Comparison of ENCODE assay signal across 12 cellular contexts in genomic region chr19:45322744-45323281, GRCh38. TPM values are rescaled to one million over a fixed set of nuclear protein-coding genes. Genes with fewer than 3 reads are reported as not detected.
DNase-seq lines count a peak whose midpoint lies in the region; ATAC-seq, FAIRE-seq and TF ChIP-seq lines count a peak whose summit lies in the region.
"Had no signal": no experiment of that assay in that cellular context is flagged by ENCODE, and none has a peak within 500 bp of the region (broad histone marks: within the 10 kb centered on the region; RNA-seq: fewer than 3 reads in every experiment).

CKM (minus strand) TSS chr19:45322875; CDS start chr19:45319713, 3,162 bp downstream.

- intact Hi-C loops in HepG2 (cut with micrococcal nuclease; ENCODE audit: unreplicated experiment) = no loop called here
- intact Hi-C loops in right lobe of liver (cut with DNase I) = no loop called here

- peaks cover 7% of the 10 kb centered on the region for H3K4me1 Mint-ChIP-seq in glutamatergic neuron (ENCODE audit: low read depth, unreplicated experiment)

- DNase-seq in HepG2 (ENCODE audit: low spot score) (no peak), right lobe of liver (no peak), glutamatergic neuron (no peak), NOMO-1 treated with dmso at 0.1 percent for 144 hours (lab: John Stamatoyannopoulos, UW; ENCODE audit: unreplicated experiment) (no peak), GM19239 (ENCODE audit: insufficient read length, low spot score) (no peak)
- DNase-seq: activated T-cell treated with anti-CD3 and anti-CD28 coated beads, Interleukin-2, amount 50 U/mL, for 72 hours; GOT3; naive B cell had no signal

- H3K9me3 Mint-ChIP-seq in glutamatergic neuron (ENCODE audit: unreplicated experiment) = peaks cover 1% of the 10 kb centered on the region
- H3K9me3 Mint-ChIP-seq: activated T-cell treated with anti-CD3 and anti-CD28 coated beads, Interleukin-2, amount 50 U/mL, for 72 hours; central memory CD8-positive, alpha-beta T cell; naive B cell had no signal

- in situ Hi-C loops in HepG2 (cut with HindIII; ENCODE audit: extremely low pct_ligation_motif_present, low pct_unique_long_range_greater_than_20kb) = no loop called here

- H3K27ac ChIP-seq in HepG2 (ENCODE audit: extremely low read length, insufficient read depth, low read length) (no peak within 1 kb of the TSS), right lobe of liver (no peak within 1 kb of the TSS)

- H3K9me3 ChIP-seq in HepG2 (ENCODE audit: low read length) = no peaks in the 10 kb centered on the region
- no peaks in the 10 kb centered on the region for H3K9me3 ChIP-seq in right lobe of liver
- no peaks in the 10 kb centered on the region for H3K9me3 ChIP-seq in neuron (ENCODE audit: low read length)

- H3K27me3 Mint-ChIP-seq in glutamatergic neuron (ENCODE audit: unreplicated experiment) = peaks cover 9% of the 10 kb centered on the region

- H3K36me3 ChIP-seq in HepG2 (replicated peaks in 1 of 2; ENCODE audit: control insufficient read depth in 1 of 2, insufficient read depth in 2 of 2, low read length in 2 of 2) (no peaks in the 10 kb centered on the region), right lobe of liver (no peaks in the 10 kb centered on the region), neuron (ENCODE audit: insufficient read depth, low read length) (no peaks in the 10 kb centered on the region)

- H3K79me2 ChIP-seq in HepG2 (ENCODE audit: insufficient read depth, low read length) = no peaks in the 10 kb centered on the region

- 11% methylated on average over 5 of the region's 15 CpGs for WGBS in HepG2 (ENCODE audit: low lambda C conversion rate)
- 8% methylated on average over 2 of the region's 15 CpGs for WGBS in right lobe of liver (ENCODE audit: insufficient coverage, low coverage, low lambda C conversion rate, missing lambda C conversion rate)

- H3K27me3 ChIP-seq in HepG2 (ENCODE audit: control insufficient read depth in 1 of 2, insufficient read depth in 2 of 2, low read length in 2 of 2) = peaks cover 3 to 43% of the 10 kb centered on the region in 2 experiments; a peak in 3 of 5 replicates
- no peaks in the 10 kb centered on the region for H3K27me3 ChIP-seq in right lobe of liver
- H3K27me3 ChIP-seq in neuron (ENCODE audit: insufficient read depth, low read length) = peaks cover 27% of the 10 kb centered on the region

- POLR2A ChIA-PET in HepG2 (lab: Yijun Ruan, JAX) = no interaction called here

- H2AFZ ChIP-seq in HepG2 (ENCODE audit: low read length) = no peak within 1 kb of the TSS
- peak within 1 kb of the TSS; percentile 10 for H2AFZ ChIP-seq in neuron (ENCODE audit: low read depth, low read length)

- TF ChIP-seq CTCF in HepG2 (CRISPR knock-in tag; IDR thresholded peaks at IDR 0.05) = no peak
- no peak for TF ChIP-seq CTCF in right lobe of liver (IDR thresholded peaks at IDR 0.05)
- no peak for TF ChIP-seq CTCF in glutamatergic neuron (IDR thresholded peaks at IDR 0.05; ENCODE audit: partially characterized antibody, unreplicated experiment)

- no TSS peak for BruUV-seq in HepG2 (replicated peaks; lab: Mats Ljungman, UMichigan)

- H3K4me2 ChIP-seq in HepG2 (ENCODE audit: low read depth, low read length) = peak within 1 kb of the TSS; percentile 33

- TF ChIP-seq POLR2A in HepG2 (IDR thresholded peaks at IDR 0.05; ENCODE audit: insufficient read depth in 1 of 2, low read depth in 2 of 2, low read length in 2 of 2) (no peak), right lobe of liver (IDR thresholded peaks at IDR 0.05) (no peak)

- H3K27ac Mint-ChIP-seq in glutamatergic neuron (ENCODE audit: unreplicated experiment) = peak within 1 kb of the TSS; percentile 60
- H3K27ac Mint-ChIP-seq: activated T-cell treated with anti-CD3 and anti-CD28 coated beads, Interleukin-2, amount 50 U/mL, for 72 hours had no signal

- no peaks in the 10 kb centered on the region for H3K36me3 Mint-ChIP-seq in glutamatergic neuron (ENCODE audit: unreplicated experiment)
- H3K36me3 Mint-ChIP-seq: naive B cell had no signal

- H3K4me3 Mint-ChIP-seq in glutamatergic neuron (ENCODE audit: unreplicated experiment) = peak within 1 kb of the TSS; percentile 6
- H3K4me3 Mint-ChIP-seq: central memory CD8-positive, alpha-beta T cell had no signal

- no peak for TF ChIP-seq EP300 in HepG2 (IDR thresholded peaks at IDR 0.05; ENCODE audit: low read depth in 2 of 2, low read length in 2 of 2)
- no peak for TF ChIP-seq EP300 in HepG2 (CRISPR knock-in tag; IDR thresholded peaks at IDR 0.05; ENCODE audit: borderline replicate concordance)

- H3K4me3 ChIP-seq in HepG2 (replicated peaks in 1 of 3; ENCODE audit: insufficient read depth in 1 of 3, low read depth in 2 of 3, low read length in 3 of 3) (peak within 1 kb of the TSS in 1 of 3 experiments; percentile 34; a peak in 1 of 6 replicates), right lobe of liver (no peak within 1 kb of the TSS), neuron (ENCODE audit: low read length) (no peak within 1 kb of the TSS)

- CTCF ChIA-PET in HepG2 (lab: Yijun Ruan, JAX; ENCODE audit: low intra/inter-chr PET ratio, low total read pairs) = no interaction called here

- FAIRE-seq in HepG2 (lab: Jason Lieb, UNC) (no peak), GM19239 (lab: Jason Lieb, UNC) (no peak)

- no peak for TF ChIP-seq RAD21 in HepG2 (CRISPR knock-in tag; IDR thresholded peaks at IDR 0.05)

- H3K9ac ChIP-seq in HepG2 (ENCODE audit: insufficient read depth, low read depth, low read length) = no peak within 1 kb of the TSS

- no peaks in the 10 kb centered on the region for H4K20me1 ChIP-seq in HepG2 (ENCODE audit: insufficient read depth, low read length)

- H3K4me1 ChIP-seq in HepG2 (ENCODE audit: insufficient read depth, low read length) (peaks cover 44% of the 10 kb centered on the region), right lobe of liver (peaks cover 0 to 8% (median 0%) of the 10 kb centered on the region in 4 donors), neuron (ENCODE audit: insufficient read depth, low read length) (peaks cover 15% of the 10 kb centered on the region)

- ATAC-seq in HepG2 = peak; percentile 38
- ATAC-seq in right lobe of liver = no peak
- no peak for ATAC-seq in GM19452 (IDR thresholded peaks at IDR 0.05; ENCODE audit: unreplicated experiment)
- no peak for ATAC-seq in HG02852 (IDR thresholded peaks at IDR 0.05; ENCODE audit: unreplicated experiment)
- ATAC-seq: activated T-cell treated with anti-CD3 and anti-CD28 coated beads, Interleukin-2, amount 50 U/mL, for 72 hours had no signal

TF ChIP-seq in HepG2, 621 proteins besides CTCF, POLR2A, EP300 and RAD21:
- no peak for TF ChIP-seq ZFP62 (CRISPR knock-in tag; IDR thresholded peaks at IDR 0.05)
- TF ChIP-seq ZXDC (CRISPR knock-in tag; IDR thresholded peaks at IDR 0.05) = no peak
- no peak for TF ChIP-seq SAP130 (CRISPR knock-in tag; IDR thresholded peaks at IDR 0.05; ENCODE audit: low read depth)
- no peak for TF ChIP-seq HNRNPH1 (optimal IDR thresholded peaks at IDR 0.05; ENCODE audit: low read depth, low read length)
- TF ChIP-seq LCORL (IDR thresholded peaks at IDR 0.05) = no peak
- TF ChIP-seq LCORL (CRISPR knock-in tag; IDR thresholded peaks at IDR 0.05) = no peak
- TF ChIP-seq STAT5B (CRISPR knock-in tag; IDR thresholded peaks at IDR 0.05) = no peak

RNA-seq across cellular contexts. Expression of gene CKM, which starts in this region (rescaled TPM):
- total RNA-seq in HepG2 (2016; rRNA removed; fragmentation: Illumina TruSeq; extraction: Trizol) = 0.27 and 0.80 TPM in 2 replicates
- 0.30 TPM in 1 of 2 replicates, not detected in the other for total RNA-seq in HepG2 (2016; cell fraction: cytosol; rRNA removed; fragmentation: Illumina TruSeq; extraction: Trizol; ENCODE audit: low read depth)
- total RNA-seq in HepG2 (2016; cell fraction: insoluble cytoplasmic fraction; rRNA removed; fragmentation: Illumina TruSeq; extraction: Trizol) = 0.25 and 0.58 TPM in 2 replicates
- total RNA-seq in HepG2 (2016; cell fraction: membrane; rRNA removed; fragmentation: Illumina TruSeq; extraction: Trizol) = 0.28 TPM in 2 replicates
- total RNA-seq in HepG2 (2016; cell fraction: nucleus; rRNA removed; fragmentation: Illumina TruSeq; extraction: Trizol) = not detected in 2 replicates
- 0.54 and 0.59 TPM in 2 replicates for polyA plus RNA-seq in HepG2 (2011; rRNA removed)
- polyA plus RNA-seq in HepG2 (2011; cell fraction: cytosol; rRNA removed) = 0.85 and 1.2 TPM in 2 replicates
- polyA plus RNA-seq in HepG2 (2011; cell fraction: nucleus; rRNA removed) = 0.69 and 0.71 TPM in 2 replicates
- polyA plus RNA-seq in HepG2 (2012) = 1.1 and 1.2 TPM in 2 replicates
- polyA plus RNA-seq in HepG2 (2016; cell fraction: cytosol; fragmentation: Illumina TruSeq; extraction: Trizol; ENCODE audit: low read depth) = 0.33 TPM in 2 replicates
- polyA plus RNA-seq in HepG2 (2016; cell fraction: insoluble cytoplasmic fraction; fragmentation: Illumina TruSeq; extraction: Trizol; ENCODE audit: low read depth) = 0.42 and 0.59 TPM in 2 replicates
- 0.19 and 0.22 TPM in 2 replicates for polyA plus RNA-seq in HepG2 (2016; cell fraction: membrane; fragmentation: Illumina TruSeq; extraction: Trizol; ENCODE audit: low read depth)
- 0.38 and 0.65 TPM in 2 replicates for polyA plus RNA-seq in HepG2 (2016; cell fraction: nucleus; fragmentation: Illumina TruSeq; extraction: Trizol; ENCODE audit: insufficient read depth, low read depth)
- polyA minus RNA-seq in HepG2 (2011; rRNA and poly(A)+ RNA removed; ENCODE audit: low replicate concordance) = 0.16 TPM in 1 of 2 replicates, not detected in the other
- 0.49 TPM in 1 of 2 replicates, not detected in the other for polyA minus RNA-seq in HepG2 (2011; cell fraction: cytosol; rRNA and poly(A)+ RNA removed)
- polyA minus RNA-seq in HepG2 (2011; cell fraction: nucleus; rRNA and poly(A)+ RNA removed) = 0.26 TPM in 1 of 2 replicates, not detected in the other
- total RNA-seq in right lobe of liver = 10 to 100 TPM in 1 of 6 experiments, 1 to 10 TPM in 2, under 1 TPM in 2, not detected in 1; 0.42 to 25.6 (median 1.1) TPM
- 0.42 TPM for total RNA-seq in glutamatergic neuron (ENCODE audit: unreplicated experiment)
- total RNA-seq: activated T-cell treated with anti-CD3 and anti-CD28 coated beads, Interleukin-2, amount 50 U/mL, for 72 hours had no signal
